Comparison of ENCODE assay signal across 1 cellular context in the genomic region with DNA sequence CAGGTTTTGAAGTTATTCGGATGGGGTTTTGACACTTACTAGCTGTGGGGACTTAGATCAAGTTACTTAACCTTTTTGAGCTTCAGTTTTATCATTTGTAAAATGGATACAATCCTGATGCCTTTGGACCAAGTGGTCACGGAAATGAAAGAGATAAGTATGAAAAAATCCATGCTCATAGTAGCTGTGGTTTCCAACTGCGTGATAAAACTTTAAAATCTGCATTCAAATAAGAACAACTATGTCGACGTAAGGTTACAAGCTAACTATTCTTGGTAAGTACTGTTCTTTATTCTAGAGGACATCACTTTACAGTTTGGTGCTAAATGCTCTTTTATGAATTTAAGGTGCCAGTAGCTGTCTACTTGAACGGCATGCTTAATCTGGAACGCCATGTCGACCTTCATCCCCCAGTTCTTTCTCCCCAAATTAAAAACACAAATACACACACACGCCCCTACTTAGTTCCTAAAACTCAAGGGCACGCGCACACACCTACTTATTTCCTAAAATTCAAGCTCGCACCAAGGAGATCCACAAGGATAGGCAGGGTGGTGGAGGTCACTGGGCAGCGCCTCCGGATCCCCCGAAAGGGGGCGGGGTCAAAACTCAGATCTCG.
A peak's percentile ranks its signal among the peaks of the same experiment; 100 is the strongest.
TF ChIP-seq lines count a peak whose summit lies in the region.

No MANE protein-coding gene starts in this region.

TF ChIP-seq in HEK293, 187 proteins besides CTCF, POLR2A, EP300 and RAD21 (continued from another document):
- TF ChIP-seq, protein P1, sequence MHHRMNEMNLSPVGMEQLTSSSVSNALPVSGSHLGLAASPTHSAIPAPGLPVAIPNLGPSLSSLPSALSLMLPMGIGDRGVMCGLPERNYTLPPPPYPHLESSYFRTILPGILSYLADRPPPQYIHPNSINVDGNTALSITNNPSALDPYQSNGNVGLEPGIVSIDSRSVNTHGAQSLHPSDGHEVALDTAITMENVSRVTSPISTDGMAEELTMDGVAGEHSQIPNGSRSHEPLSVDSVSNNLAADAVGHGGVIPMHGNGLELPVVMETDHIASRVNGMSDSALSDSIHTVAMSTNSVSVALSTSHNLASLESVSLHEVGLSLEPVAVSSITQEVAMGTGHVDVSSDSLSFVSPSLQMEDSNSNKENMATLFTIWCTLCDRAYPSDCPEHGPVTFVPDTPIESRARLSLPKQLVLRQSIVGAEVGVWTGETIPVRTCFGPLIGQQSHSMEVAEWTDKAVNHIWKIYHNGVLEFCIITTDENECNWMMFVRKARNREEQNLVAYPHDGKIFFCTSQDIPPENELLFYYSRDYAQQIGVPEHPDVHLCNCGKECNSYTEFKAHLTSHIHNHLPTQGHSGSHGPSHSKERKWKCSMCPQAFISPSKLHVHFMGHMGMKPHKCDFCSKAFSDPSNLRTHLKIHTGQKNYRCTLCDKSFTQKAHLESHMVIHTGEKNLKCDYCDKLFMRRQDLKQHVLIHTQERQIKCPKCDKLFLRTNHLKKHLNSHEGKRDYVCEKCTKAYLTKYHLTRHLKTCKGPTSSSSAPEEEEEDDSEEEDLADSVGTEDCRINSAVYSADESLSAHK (tag by site-specific recombination; IDR thresholded peaks at IDR 0.05), result no peak
- no peak for TF ChIP-seq ZNF776 (tag by site-specific recombination; IDR thresholded peaks at IDR 0.05; ENCODE audit: borderline replicate concordance)
- TF ChIP-seq, protein P2, sequence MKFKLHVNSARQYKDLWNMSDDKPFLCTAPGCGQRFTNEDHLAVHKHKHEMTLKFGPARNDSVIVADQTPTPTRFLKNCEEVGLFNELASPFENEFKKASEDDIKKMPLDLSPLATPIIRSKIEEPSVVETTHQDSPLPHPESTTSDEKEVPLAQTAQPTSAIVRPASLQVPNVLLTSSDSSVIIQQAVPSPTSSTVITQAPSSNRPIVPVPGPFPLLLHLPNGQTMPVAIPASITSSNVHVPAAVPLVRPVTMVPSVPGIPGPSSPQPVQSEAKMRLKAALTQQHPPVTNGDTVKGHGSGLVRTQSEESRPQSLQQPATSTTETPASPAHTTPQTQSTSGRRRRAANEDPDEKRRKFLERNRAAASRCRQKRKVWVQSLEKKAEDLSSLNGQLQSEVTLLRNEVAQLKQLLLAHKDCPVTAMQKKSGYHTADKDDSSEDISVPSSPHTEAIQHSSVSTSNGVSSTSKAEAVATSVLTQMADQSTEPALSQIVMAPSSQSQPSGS (tag by site-specific recombination; IDR thresholded peaks at IDR 0.05; ENCODE audit: low read depth), result no peak
- no peak for TF ChIP-seq ZNF654 (tag by site-specific recombination; IDR thresholded peaks at IDR 0.05; ENCODE audit: low read depth)
- TF ChIP-seq ZNF701 (tag by site-specific recombination; IDR thresholded peaks at IDR 0.05), result no peak
- TF ChIP-seq ZNF544 (tag by site-specific recombination; IDR thresholded peaks at IDR 0.05), result no peak
- no peak for TF ChIP-seq ZNF202 (tag by site-specific recombination; IDR thresholded peaks at IDR 0.05; ENCODE audit: borderline replicate concordance)
- TF ChIP-seq ZNF146 (tag by site-specific recombination; IDR thresholded peaks at IDR 0.05), result no peak
- TF ChIP-seq ZFHX2 (tag by site-specific recombination; conservative IDR thresholded peaks at IDR 0.05), result no peak
- TF ChIP-seq, protein P3, sequence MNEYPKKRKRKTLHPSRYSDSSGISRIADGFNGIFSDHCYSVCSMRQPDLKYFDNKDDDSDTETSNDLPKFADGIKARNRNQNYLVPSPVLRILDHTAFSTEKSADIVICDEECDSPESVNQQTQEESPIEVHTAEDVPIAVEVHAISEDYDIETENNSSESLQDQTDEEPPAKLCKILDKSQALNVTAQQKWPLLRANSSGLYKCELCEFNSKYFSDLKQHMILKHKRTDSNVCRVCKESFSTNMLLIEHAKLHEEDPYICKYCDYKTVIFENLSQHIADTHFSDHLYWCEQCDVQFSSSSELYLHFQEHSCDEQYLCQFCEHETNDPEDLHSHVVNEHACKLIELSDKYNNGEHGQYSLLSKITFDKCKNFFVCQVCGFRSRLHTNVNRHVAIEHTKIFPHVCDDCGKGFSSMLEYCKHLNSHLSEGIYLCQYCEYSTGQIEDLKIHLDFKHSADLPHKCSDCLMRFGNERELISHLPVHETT (tag by site-specific recombination; IDR thresholded peaks at IDR 0.05), result no peak
- TF ChIP-seq ZNF747 (tag by site-specific recombination; IDR thresholded peaks at IDR 0.05), result no peak
- TF ChIP-seq MEIS1 (CRISPR knock-in tag; IDR thresholded peaks at IDR 0.05; ENCODE audit: borderline replicate concordance), result no peak
- TF ChIP-seq ZNF211 (tag by site-specific recombination; IDR thresholded peaks at IDR 0.05; ENCODE audit: low read depth), result no peak
- TF ChIP-seq TCF7L2 (IDR thresholded peaks at IDR 0.05; ENCODE audit: borderline replicate concordance, low read depth, low read length), result peak; percentile 76
- TF ChIP-seq, protein P4, sequence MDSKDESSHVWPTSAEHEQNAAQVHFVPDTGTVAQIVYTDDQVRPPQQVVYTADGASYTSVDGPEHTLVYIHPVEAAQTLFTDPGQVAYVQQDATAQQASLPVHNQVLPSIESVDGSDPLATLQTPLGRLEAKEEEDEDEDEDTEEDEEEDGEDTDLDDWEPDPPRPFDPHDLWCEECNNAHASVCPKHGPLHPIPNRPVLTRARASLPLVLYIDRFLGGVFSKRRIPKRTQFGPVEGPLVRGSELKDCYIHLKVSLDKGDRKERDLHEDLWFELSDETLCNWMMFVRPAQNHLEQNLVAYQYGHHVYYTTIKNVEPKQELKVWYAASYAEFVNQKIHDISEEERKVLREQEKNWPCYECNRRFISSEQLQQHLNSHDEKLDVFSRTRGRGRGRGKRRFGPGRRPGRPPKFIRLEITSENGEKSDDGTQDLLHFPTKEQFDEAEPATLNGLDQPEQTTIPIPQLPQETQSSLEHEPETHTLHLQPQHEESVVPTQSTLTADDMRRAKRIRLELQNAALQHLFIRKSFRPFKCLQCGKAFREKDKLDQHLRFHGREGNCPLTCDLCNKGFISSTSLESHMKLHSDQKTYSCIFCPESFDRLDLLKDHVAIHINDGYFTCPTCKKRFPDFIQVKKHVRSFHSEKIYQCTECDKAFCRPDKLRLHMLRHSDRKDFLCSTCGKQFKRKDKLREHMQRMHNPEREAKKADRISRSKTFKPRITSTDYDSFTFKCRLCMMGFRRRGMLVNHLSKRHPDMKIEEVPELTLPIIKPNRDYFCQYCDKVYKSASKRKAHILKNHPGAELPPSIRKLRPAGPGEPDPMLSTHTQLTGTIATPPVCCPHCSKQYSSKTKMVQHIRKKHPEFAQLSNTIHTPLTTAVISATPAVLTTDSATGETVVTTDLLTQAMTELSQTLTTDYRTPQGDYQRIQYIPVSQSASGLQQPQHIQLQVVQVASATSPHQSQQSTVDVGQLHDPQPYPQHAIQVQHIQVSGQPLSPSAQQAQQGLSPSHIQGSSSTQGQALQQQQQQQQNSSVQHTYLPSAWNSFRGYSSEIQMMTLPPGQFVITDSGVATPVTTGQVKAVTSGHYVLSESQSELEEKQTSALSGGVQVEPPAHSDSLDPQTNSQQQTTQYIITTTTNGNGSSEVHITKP (tag by site-specific recombination; IDR thresholded peaks at IDR 0.05), result no peak
- no peak for TF ChIP-seq ZNF23 (tag by site-specific recombination; IDR thresholded peaks at IDR 0.05; ENCODE audit: borderline replicate concordance)
- TF ChIP-seq, protein P5, sequence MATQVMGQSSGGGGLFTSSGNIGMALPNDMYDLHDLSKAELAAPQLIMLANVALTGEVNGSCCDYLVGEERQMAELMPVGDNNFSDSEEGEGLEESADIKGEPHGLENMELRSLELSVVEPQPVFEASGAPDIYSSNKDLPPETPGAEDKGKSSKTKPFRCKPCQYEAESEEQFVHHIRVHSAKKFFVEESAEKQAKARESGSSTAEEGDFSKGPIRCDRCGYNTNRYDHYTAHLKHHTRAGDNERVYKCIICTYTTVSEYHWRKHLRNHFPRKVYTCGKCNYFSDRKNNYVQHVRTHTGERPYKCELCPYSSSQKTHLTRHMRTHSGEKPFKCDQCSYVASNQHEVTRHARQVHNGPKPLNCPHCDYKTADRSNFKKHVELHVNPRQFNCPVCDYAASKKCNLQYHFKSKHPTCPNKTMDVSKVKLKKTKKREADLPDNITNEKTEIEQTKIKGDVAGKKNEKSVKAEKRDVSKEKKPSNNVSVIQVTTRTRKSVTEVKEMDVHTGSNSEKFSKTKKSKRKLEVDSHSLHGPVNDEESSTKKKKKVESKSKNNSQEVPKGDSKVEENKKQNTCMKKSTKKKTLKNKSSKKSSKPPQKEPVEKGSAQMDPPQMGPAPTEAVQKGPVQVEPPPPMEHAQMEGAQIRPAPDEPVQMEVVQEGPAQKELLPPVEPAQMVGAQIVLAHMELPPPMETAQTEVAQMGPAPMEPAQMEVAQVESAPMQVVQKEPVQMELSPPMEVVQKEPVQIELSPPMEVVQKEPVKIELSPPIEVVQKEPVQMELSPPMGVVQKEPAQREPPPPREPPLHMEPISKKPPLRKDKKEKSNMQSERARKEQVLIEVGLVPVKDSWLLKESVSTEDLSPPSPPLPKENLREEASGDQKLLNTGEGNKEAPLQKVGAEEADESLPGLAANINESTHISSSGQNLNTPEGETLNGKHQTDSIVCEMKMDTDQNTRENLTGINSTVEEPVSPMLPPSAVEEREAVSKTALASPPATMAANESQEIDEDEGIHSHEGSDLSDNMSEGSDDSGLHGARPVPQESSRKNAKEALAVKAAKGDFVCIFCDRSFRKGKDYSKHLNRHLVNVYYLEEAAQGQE (tag by site-specific recombination; IDR thresholded peaks at IDR 0.05), result no peak
- TF ChIP-seq GLI4 (tag by site-specific recombination; IDR thresholded peaks at IDR 0.05), result no peak
- TF ChIP-seq WT1 (tag by site-specific recombination; IDR thresholded peaks at IDR 0.05), result no peak
- TF ChIP-seq ZFP69B (tag by site-specific recombination; IDR thresholded peaks at IDR 0.05), result no peak
- peak; percentile 100 for TF ChIP-seq ZBTB8A (tag by site-specific recombination; IDR thresholded peaks at IDR 0.05)
- TF ChIP-seq, protein P6, sequence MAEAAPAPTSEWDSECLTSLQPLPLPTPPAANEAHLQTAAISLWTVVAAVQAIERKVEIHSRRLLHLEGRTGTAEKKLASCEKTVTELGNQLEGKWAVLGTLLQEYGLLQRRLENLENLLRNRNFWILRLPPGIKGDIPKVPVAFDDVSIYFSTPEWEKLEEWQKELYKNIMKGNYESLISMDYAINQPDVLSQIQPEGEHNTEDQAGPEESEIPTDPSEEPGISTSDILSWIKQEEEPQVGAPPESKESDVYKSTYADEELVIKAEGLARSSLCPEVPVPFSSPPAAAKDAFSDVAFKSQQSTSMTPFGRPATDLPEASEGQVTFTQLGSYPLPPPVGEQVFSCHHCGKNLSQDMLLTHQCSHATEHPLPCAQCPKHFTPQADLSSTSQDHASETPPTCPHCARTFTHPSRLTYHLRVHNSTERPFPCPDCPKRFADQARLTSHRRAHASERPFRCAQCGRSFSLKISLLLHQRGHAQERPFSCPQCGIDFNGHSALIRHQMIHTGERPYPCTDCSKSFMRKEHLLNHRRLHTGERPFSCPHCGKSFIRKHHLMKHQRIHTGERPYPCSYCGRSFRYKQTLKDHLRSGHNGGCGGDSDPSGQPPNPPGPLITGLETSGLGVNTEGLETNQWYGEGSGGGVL (tag by site-specific recombination; IDR thresholded peaks at IDR 0.05), result no peak
